In genomic region chr20:36386236-36386635, GRCh38 we compare ENCODE assay signal across 11 cellular contexts.
"Had no signal": no experiment of that assay in that cellular context is flagged by ENCODE, and none has a peak within 500 bp of the region (broad histone marks: within the 10 kb centered on the region; RNA-seq: fewer than 3 reads in every experiment).

No MANE protein-coding gene starts in this region.

- H3K36me3 ChIP-seq: HAP-1 had no signal

- H3K4me3 Mint-ChIP-seq: GM23338, H9, HFFc6 had no signal

- H2AFZ ChIP-seq: GM23248, GM23338 had no signal

- H3K27ac ChIP-seq: GM23248 had no signal

- H3K4me3 ChIP-seq: GM23248, GM23338, HAP-1 had no signal

- H3K9me3 ChIP-seq: HAP-1 had no signal

- H3K9ac ChIP-seq: GM23248 had no signal

- DNase-seq: GM23248, GOT3, H7, H9, HCEC 1CT, HFFc6 had no signal

- H3K27ac Mint-ChIP-seq: GM23338, HFFc6 had no signal

- FAIRE-seq: H1, H54 had no signal

- ATAC-seq: GM23338, HCT116 had no signal

- H3K9me3 Mint-ChIP-seq: GM23338, H9, HFFc6 had no signal

- H3K4me2 ChIP-seq: GM23338 had no signal
